ENCODE assay signal across 36 cellular contexts in the genomic region with DNA sequence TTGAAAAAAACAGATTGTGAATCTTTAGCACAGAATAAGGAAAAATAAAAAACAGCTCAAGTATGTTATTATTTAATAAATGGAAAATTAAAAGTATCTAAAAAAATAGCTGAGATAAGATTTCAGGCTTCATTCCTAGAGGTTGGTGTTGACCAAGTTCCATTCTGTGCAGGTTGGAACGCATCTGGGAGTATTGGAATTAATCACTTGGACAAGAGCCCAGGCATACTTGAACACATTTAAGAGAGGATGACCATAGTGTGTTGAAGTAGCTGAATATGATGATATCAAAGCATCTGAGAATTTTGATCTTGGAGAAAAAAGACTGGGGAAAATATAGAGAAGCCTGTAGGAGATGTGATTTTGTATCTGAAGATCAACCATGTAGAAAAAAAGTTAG. TPM values are rescaled to one million over a fixed set of nuclear protein-coding genes. Genes with fewer than 3 reads are reported as not detected.
"Had no signal": no experiment of that assay in that cellular context is flagged by ENCODE, and none has a peak within 500 bp of the region (broad histone marks: within the 10 kb centered on the region; RNA-seq: fewer than 3 reads in every experiment).

No MANE protein-coding gene starts in this region.

- FAIRE-seq: RCC 7860 had no signal

- H3K4me1 Mint-ChIP-seq: T-cell had no signal

- H3K36me3 ChIP-seq: MG63, SJCRH30 had no signal

- H3K9me3 ChIP-seq: MG63, SJCRH30 had no signal

- H2AFZ ChIP-seq: PC-9 had no signal

- H3K36me3 Mint-ChIP-seq: T-cell had no signal

- H3K9ac ChIP-seq: KMS-11 had no signal

- DNase-seq: Karpas-422, KBM-7, MG63, NCI-H1048, NCI-H1092 treated with DMSO at 0.1 percent for 48 hours, NCI-H1105 treated with DMSO at 0.1 percent for 48 hours, NCI-H1417, NCI-H1436, NCI-H146, NCI-H1694, NCI-H187, NCI-H1930, NCI-H2029 treated with DMSO at 0.1 percent for 48 hours, NCI-H2081 treated with DMSO at 0.1 percent for 48 hours, NCI-H2107, NCI-H2171, NCI-H226, NCI-H446 treated with DMSO at 0.1 percent for 48 hours, NCI-H510A, NCI-H526 treated with DMSO at 0.1 percent for 48 hours, NCI-H774, PC-9, SHP77, SIG-M5, SJCRH30, T-cell had no signal

- H3K27me3 ChIP-seq: MG63, SJCRH30 had no signal

- H3K4me2 ChIP-seq: KMS-11, PC-9 had no signal

- ATAC-seq: Panc1, Right ventricle myocardium inferior, SK-N-SH treated with all-trans-retinoic acid at 6 μM for 48 hours, T-cell had no signal

- H3K27ac ChIP-seq: KMS-11, PC-9, RWPE1, SJCRH30, SK-N-MC had no signal

- H3K4me3 ChIP-seq: MG63, PC-9, SJCRH30, SK-N-MC had no signal

- H3K4me1 ChIP-seq: SJCRH30 had no signal

- H3K27ac Mint-ChIP-seq: T-cell had no signal

- H3K4me3 Mint-ChIP-seq: T-cell had no signal

RNA-seq across cellular contexts. Expression of a gene that starts 54.6 kb away (rescaled TPM):
- total RNA-seq: LHCN-M2, OCI-LY7, Right ventricle myocardium inferior, RPMI7951, SJCRH30, T-cell had no signal
